Comparison of ENCODE assay signal across 7 cellular contexts in genomic region chr16:28689425-28689824, GRCh38. TPM values are rescaled to one million over a fixed set of nuclear protein-coding genes. Genes with fewer than 3 reads are reported as not detected.
"Had no signal": no experiment of that assay in that cellular context is flagged by ENCODE, and none has a peak within 500 bp of the region (broad histone marks: within the 10 kb centered on the region; RNA-seq: fewer than 3 reads in every experiment).

No MANE protein-coding gene starts in this region.

RNA-seq across cellular contexts. Expression of gene NPIPB8, which starts 51.6 kb away (rescaled TPM):
- total RNA-seq: mucosa of gallbladder, occipital lobe, osteocyte had no signal
- polyA plus RNA-seq: immature natural killer cell, mammary epithelial cell, psoas muscle, spleen had no signal
